Comparison of ENCODE assay signal across 26 cellular contexts in the genomic region with DNA sequence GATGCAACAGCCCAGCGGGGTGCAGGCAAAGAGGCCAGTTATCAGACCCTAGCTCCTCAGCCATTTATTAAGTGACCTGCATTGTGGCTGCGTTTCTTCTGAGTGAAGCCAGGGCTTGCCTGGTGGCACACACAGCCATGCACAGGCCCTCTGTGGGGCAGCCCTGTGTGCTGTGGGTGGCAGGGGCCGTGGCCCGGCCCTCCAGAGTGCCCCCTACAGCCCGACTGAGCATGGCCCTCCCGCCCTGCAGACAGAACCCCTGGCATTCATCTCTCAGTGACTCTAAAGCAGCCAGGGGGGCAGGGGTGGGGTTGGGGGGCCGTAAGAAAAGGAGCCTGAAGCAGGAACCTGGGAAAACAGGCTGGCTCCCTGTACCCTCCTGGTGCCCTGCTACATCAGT.
"Had no signal": no experiment of that assay in that cellular context is flagged by ENCODE, and none has a peak within 500 bp of the region (broad histone marks: within the 10 kb centered on the region; RNA-seq: fewer than 3 reads in every experiment).

No MANE protein-coding gene starts in this region.

- H3K27ac ChIP-seq: testis, WERI-Rb-1 had no signal

- H3K4me3 Mint-ChIP-seq: activated CD4-positive, alpha-beta memory T cell treated with anti-CD3 and anti-CD28 coated beads for 36 hours; activated CD4-positive, alpha-beta T cell treated with anti-CD3 and anti-CD28 coated beads, Interleukin-2, amount 10 ng/mL, durations not matched to agents 24 days and 14 days; activated naive CD4-positive, alpha-beta T cell treated with anti-CD3 and anti-CD28 coated beads for 36 hours; activated naive CD8-positive, alpha-beta T cell treated with anti-CD3 and anti-CD28 coated beads for 36 hours; activated T-helper 1 cell treated with anti-CD3 and anti-CD28 coated beads, Interleukin-12 subunit alpha, Interleukin-12 subunit beta, Interleukin-2, Interleukin-4 antibody, amounts not matched to agents 30 ng/mL and 10 ng/mL and 1 ng/mL, durations not matched to agents 14 hours and 24 hours and 36 hours; brain; mesothelial cell of epicardium; naive B cell; T-helper 17 cell had no signal

- H3K27me3 ChIP-seq: adrenal gland, testis had no signal

- ATAC-seq: esophagus mucosa, right cardiac atrium, T-helper 17 cell had no signal

- H3K9me3 ChIP-seq: adrenal gland, testis had no signal

- H3K36me3 Mint-ChIP-seq: activated CD4-positive, alpha-beta memory T cell treated with anti-CD3 and anti-CD28 coated beads for 36 hours; brain; mesothelial cell of epicardium; naive B cell had no signal

- H3K4me1 Mint-ChIP-seq: activated naive CD8-positive, alpha-beta T cell treated with anti-CD3 and anti-CD28 coated beads for 36 hours; naive B cell had no signal

- H3K9me3 Mint-ChIP-seq: activated CD4-positive, alpha-beta memory T cell treated with anti-CD3 and anti-CD28 coated beads for 36 hours; activated CD4-positive, alpha-beta T cell treated with anti-CD3 and anti-CD28 coated beads, Interleukin-2, amount 10 ng/mL, durations not matched to agents 24 days and 14 days; activated naive CD4-positive, alpha-beta T cell treated with anti-CD3 and anti-CD28 coated beads for 36 hours; activated naive CD8-positive, alpha-beta T cell treated with anti-CD3 and anti-CD28 coated beads for 36 hours; activated T-helper 1 cell treated with anti-CD3 and anti-CD28 coated beads, Interleukin-12 subunit alpha, Interleukin-12 subunit beta, Interleukin-2, Interleukin-4 antibody, amounts not matched to agents 30 ng/mL and 10 ng/mL and 1 ng/mL, durations not matched to agents 14 hours and 24 hours and 36 hours; brain; mesothelial cell of epicardium had no signal

- H3K27me3 Mint-ChIP-seq: activated CD4-positive, alpha-beta memory T cell treated with anti-CD3 and anti-CD28 coated beads for 36 hours; activated CD4-positive, alpha-beta T cell treated with anti-CD3 and anti-CD28 coated beads, Interleukin-2, amount 10 ng/mL, durations not matched to agents 24 days and 14 days; activated naive CD8-positive, alpha-beta T cell treated with anti-CD3 and anti-CD28 coated beads for 36 hours; naive B cell; T-helper 17 cell had no signal

- DNase-seq: activated CD4-positive, alpha-beta memory T cell treated with anti-CD3 and anti-CD28 coated beads for 36 hours; activated CD4-positive, alpha-beta T cell treated with anti-CD3 and anti-CD28 coated beads, Interleukin-2, amount 10 ng/mL, durations not matched to agents 24 days and 14 days; activated CD4-positive, CD25-positive, alpha-beta regulatory T cell treated with anti-CD3 and anti-CD28 coated beads, Interleukin-2, amount 50 U/mL, for 72 hours; activated CD8-positive, alpha-beta memory T cell treated with anti-CD3 and anti-CD28 coated beads, Interleukin-2, amount 50 U/mL, for 4 hours; activated effector memory CD4-positive, alpha-beta T cell treated with anti-CD3 and anti-CD28 coated beads, Interleukin-2, amount 50 U/mL, for 16 hours; activated naive CD4-positive, alpha-beta T cell treated with anti-CD3 and anti-CD28 coated beads for 36 hours; activated naive CD8-positive, alpha-beta T cell treated with anti-CD3 and anti-CD28 coated beads for 36 hours; activated T-cell treated with anti-CD3 and anti-CD28 coated beads, Interleukin-2, amount 50 U/mL, for 1 hour; adrenal gland; aorta; foreskin fibroblast; head of caudate nucleus; hypothalamus; naive B cell; right cardiac atrium; stimulated activated CD4-positive, alpha-beta T cell treated with anti-CD3 and anti-CD28 coated beads, Interleukin-2, amount 100 ng/mL, for 48 hours; stimulated activated naive CD4-positive, alpha-beta T cell treated with Interleukin-2 at 50 U/mL for 16 hours; T-helper 17 cell; T1000; testis; trophoblast cell; WERI-Rb-1 had no signal

- H3K4me3 ChIP-seq: adrenal gland, testis had no signal

- H3K27ac Mint-ChIP-seq: activated CD4-positive, alpha-beta memory T cell treated with anti-CD3 and anti-CD28 coated beads for 36 hours; activated CD4-positive, alpha-beta T cell treated with anti-CD3 and anti-CD28 coated beads, Interleukin-2, amount 10 ng/mL, durations not matched to agents 24 days and 14 days; activated naive CD4-positive, alpha-beta T cell treated with anti-CD3 and anti-CD28 coated beads for 36 hours; activated naive CD8-positive, alpha-beta T cell treated with anti-CD3 and anti-CD28 coated beads for 36 hours; activated T-helper 1 cell treated with anti-CD3 and anti-CD28 coated beads, Interleukin-12 subunit alpha, Interleukin-12 subunit beta, Interleukin-2, Interleukin-4 antibody, amounts not matched to agents 30 ng/mL and 10 ng/mL and 1 ng/mL, durations not matched to agents 14 hours and 24 hours and 36 hours; brain; mesothelial cell of epicardium; T-helper 17 cell had no signal

- H3K36me3 ChIP-seq: adrenal gland, WERI-Rb-1 had no signal

- H3K4me1 ChIP-seq: testis had no signal
